16 cellular contexts compared by ENCODE assay signal in the genomic region with DNA sequence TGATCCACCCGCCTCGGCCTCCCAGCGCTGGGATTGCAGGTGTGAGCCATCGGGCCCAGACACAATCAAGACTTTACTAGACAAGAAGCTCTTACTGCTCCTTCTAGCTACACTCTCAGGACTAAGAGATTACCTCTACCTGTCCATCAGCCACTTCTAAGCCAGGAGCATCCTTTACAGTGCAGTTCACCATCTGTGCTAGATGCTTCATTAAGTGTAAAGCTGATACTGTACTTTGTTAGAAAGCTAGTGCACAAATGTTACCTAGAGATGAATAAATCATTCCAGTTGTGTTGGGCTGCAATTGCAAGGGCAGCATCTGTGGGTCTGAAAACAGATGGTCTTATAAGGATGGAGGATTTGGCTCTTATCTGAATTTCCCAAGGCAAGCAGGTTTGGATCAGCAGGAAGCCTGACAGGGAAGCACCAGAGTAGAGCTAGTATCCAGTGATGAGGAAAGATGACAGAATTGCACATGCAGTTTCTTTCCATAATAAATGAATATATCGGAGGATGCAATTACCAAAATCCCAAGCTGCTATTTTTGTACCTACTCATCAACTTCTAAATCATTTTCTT. TPM values are rescaled to one million over a fixed set of nuclear protein-coding genes. Genes with fewer than 3 reads are reported as not detected.
A peak's percentile ranks its signal among the peaks of the same experiment; 100 is the strongest.
DNase-seq lines count a peak whose midpoint lies in the region; ATAC-seq and TF ChIP-seq lines count a peak whose summit lies in the region.
"Had no signal": no experiment of that assay in that cellular context is flagged by ENCODE, and none has a peak within 500 bp of the region (broad histone marks: within the 10 kb centered on the region; RNA-seq: fewer than 3 reads in every experiment).

No MANE protein-coding gene starts in this region.

- H3K4me3 ChIP-seq in SK-N-SH (ENCODE audit: low read depth in 2 of 2, low read length in 1 of 2) (no peak overlapping the region), neuronal stem cell (ENCODE audit: low read length in 2 of 2) (no peak overlapping the region), left lung (no peak overlapping the region)
- H3K4me3 ChIP-seq: Peyer's patch had no signal

- no peaks in the 10 kb centered on the region for H3K27me3 ChIP-seq in SK-N-SH (ENCODE audit: insufficient read depth)
- H3K27me3 ChIP-seq in neuronal stem cell (ENCODE audit: control insufficient read depth in 3 of 3, insufficient read depth in 3 of 3, low read depth in 1 of 3, low read length in 3 of 3), result no peaks in the 10 kb centered on the region
- H3K27me3 ChIP-seq in left lung, result no peaks in the 10 kb centered on the region
- H3K27me3 ChIP-seq: Peyer's patch had no signal

- H2BK5ac ChIP-seq in neuronal stem cell (ENCODE audit: low read length), result no peak overlapping the region

- H3K9me3 ChIP-seq in SK-N-SH, result no peaks in the 10 kb centered on the region
- H3K9me3 ChIP-seq in neuronal stem cell (replicated peaks in 1 of 2; ENCODE audit: control insufficient read depth in 2 of 2, insufficient read depth in 1 of 2, low read depth in 1 of 2, low read length in 2 of 2), result no peaks in the 10 kb centered on the region
- H3K9me3 ChIP-seq in left lung, result no peaks in the 10 kb centered on the region
- H3K9me3 ChIP-seq: Peyer's patch had no signal

- H3K4me1 ChIP-seq in SK-N-SH (ENCODE audit: control insufficient read depth in 1 of 2, insufficient read depth in 2 of 2, low read depth in 1 of 2, low read length in 1 of 2), result peaks cover 14 to 21% of the 10 kb centered on the region in 2 experiments; a peak in 3 of 4 replicates
- peaks cover 5 to 17% of the 10 kb centered on the region in 2 donors for H3K4me1 ChIP-seq in neuronal stem cell (ENCODE audit: control insufficient read depth in 2 of 2, insufficient read depth in 1 of 2, low read depth in 1 of 2, low read length in 2 of 2)
- peaks cover 0 to 36% of the 10 kb centered on the region in 2 donors for H3K4me1 ChIP-seq in left lung
- H3K4me1 ChIP-seq: Peyer's patch had no signal

- no peak overlapping the region for H4K8ac ChIP-seq in neuronal stem cell (ENCODE audit: low read depth, low read length)

- no peaks in the 10 kb centered on the region for H3K36me3 ChIP-seq in SK-N-SH (replicated peaks in 1 of 2; ENCODE audit: control insufficient read depth in 1 of 2, insufficient read depth in 2 of 2, low read length in 1 of 2)
- no peaks in the 10 kb centered on the region for H3K36me3 ChIP-seq in neuronal stem cell (replicated peaks in 1 of 2; ENCODE audit: control insufficient read depth in 2 of 2, insufficient read depth in 2 of 2, low read length in 2 of 2)
- no peaks in the 10 kb centered on the region for H3K36me3 ChIP-seq in left lung
- H3K36me3 ChIP-seq: Peyer's patch had no signal

- TF ChIP-seq CTCF in SK-N-SH (IDR thresholded peaks at IDR 0.05), result no peak
- TF ChIP-seq CTCF in brain (conservative IDR thresholded peaks at IDR 0.05), result no peak
- no peak for TF ChIP-seq CTCF in left lung (IDR thresholded peaks at IDR 0.05)

- H4K91ac ChIP-seq in neuronal stem cell (ENCODE audit: low read depth, low read length, poor library complexity), result no peak overlapping the region

- no peak overlapping the region for H2AK5ac ChIP-seq in neuronal stem cell (ENCODE audit: low read depth, low read length)

- CTCF ChIA-PET in SK-N-SH (lab: Yijun Ruan, JAX), result interaction anchor here (0.8 to 2.0 kb wide), 4 partner anchors 11 to 121 kb away, joined by 3 to 5 read pairs (median 3); no protein-coding TSS in a partner anchor

- peaks cover 2% of the 10 kb centered on the region for H3K79me1 ChIP-seq in neuronal stem cell (ENCODE audit: low read depth, low read length)

- no peak overlapping the region for H2BK15ac ChIP-seq in neuronal stem cell (ENCODE audit: low read length)

- no peak for TF ChIP-seq RAD21 in SK-N-SH (IDR thresholded peaks at IDR 0.05; ENCODE audit: low read length)

- H4K20me1 ChIP-seq in SK-N-SH (ENCODE audit: insufficient read depth), result no peaks in the 10 kb centered on the region

- DNase-seq in SK-N-SH, result peak; percentile 50
- peak; percentile 98 for DNase-seq in NCI-H2171 treated with DMSO at 0.1 percent for 48 hours (lab: John Stamatoyannopoulos, UW)
- DNase-seq in neuronal stem cell (ENCODE audit: low spot score), result no peak
- DNase-seq in left lung, result no peak
- DNase-seq: DMS53, Kasumi-1, NCI-H1417, NCI-H2029 treated with DMSO at 0.1 percent for 48 hours, NCI-H226, Peyer's patch, Right ventricle myocardium superior had no signal

- H3K27ac ChIP-seq in SK-N-SH (ENCODE audit: low read depth in 2 of 2, low read length in 1 of 2), result peak overlapping the region in 1 of 2 experiments; percentile 61; a peak in 2 of 4 replicates
- peak overlapping the region; percentile 8 for H3K27ac ChIP-seq in neuronal stem cell (replicated peaks; ENCODE audit: low read length)
- no peak overlapping the region for H3K27ac ChIP-seq in left lung
- H3K27ac ChIP-seq: 22Rv1, Peyer's patch had no signal

- no peaks in the 10 kb centered on the region for H3K9me2 ChIP-seq in SK-N-SH

- no peaks in the 10 kb centered on the region for H3K9me3 Mint-ChIP-seq in brain

- no peak overlapping the region for H2BK12ac ChIP-seq in neuronal stem cell (ENCODE audit: low read length)

- 88% methylated on average over 5 of the region's 5 CpGs for WGBS in SK-N-SH (ENCODE audit: low lambda C conversion rate)
- WGBS in neuronal stem cell (ENCODE audit: extremely low coverage in 2 of 2, insufficient read length in 2 of 2, insufficient replicate concordance in 1 of 2), 2 donors, result no CpG with 5 or more reads among the region's 5 CpGs

- peak in 1 of 2 experiments; percentile 52; a peak in 1 of 4 replicates for TF ChIP-seq EP300 in SK-N-SH (IDR thresholded peaks at IDR 0.05; ENCODE audit: borderline replicate concordance in 1 of 2, low read depth in 1 of 2, low read length in 1 of 2)

- H3K18ac ChIP-seq in neuronal stem cell (ENCODE audit: low read length), result no peak overlapping the region

- no peak overlapping the region for H3K4me2 ChIP-seq in SK-N-SH
- no peak overlapping the region for H3K4me2 ChIP-seq in neuronal stem cell (ENCODE audit: insufficient read depth, low read length, poor library complexity, severe bottlenecking)

- peaks cover 7% of the 10 kb centered on the region for H3F3A ChIP-seq in SK-N-SH (replicated peaks; ENCODE audit: insufficient read depth)

- H3K14ac ChIP-seq in neuronal stem cell (ENCODE audit: low read length), result no peak overlapping the region

- H2BK120ac ChIP-seq in neuronal stem cell (ENCODE audit: low read depth, low read length), result no peak overlapping the region

- no peaks in the 10 kb centered on the region for H3K27me3 Mint-ChIP-seq in brain

- no peak overlapping the region for H3K23ac ChIP-seq in neuronal stem cell (ENCODE audit: low read depth, low read length, poor library complexity)

- no peak for ATAC-seq in SK-N-SH treated with all-trans-retinoic acid at 6 μM for 48 hours
- ATAC-seq in HG02642 (IDR thresholded peaks at IDR 0.05; ENCODE audit: poor library complexity, unreplicated experiment), result no peak
- ATAC-seq in left lung, result no peak
- ATAC-seq in HG02884 (IDR thresholded peaks at IDR 0.05; ENCODE audit: unreplicated experiment), result no peak

- no peak overlapping the region for H3K9ac ChIP-seq in SK-N-SH
- H3K9ac ChIP-seq in neuronal stem cell (ENCODE audit: low read depth, low read length, poor library complexity), result no peak overlapping the region

- H3K4me3 Mint-ChIP-seq in brain, result no peak overlapping the region

- H3K4ac ChIP-seq in neuronal stem cell (ENCODE audit: low read length), result no peak overlapping the region

- H3K36me3 Mint-ChIP-seq in brain, result peaks cover 31% of the 10 kb centered on the region

- H3K27ac Mint-ChIP-seq in brain, result peak overlapping the region in 3 of 5 experiments; percentile 22 to 68 (median 43)

- peaks cover 4% of the 10 kb centered on the region; the same call in 1 of the 2 replicates for H3K79me2 ChIP-seq in SK-N-SH (ENCODE audit: insufficient read depth)

- H2AFZ ChIP-seq in SK-N-SH (ENCODE audit: low read depth) (no peak overlapping the region), neuronal stem cell (ENCODE audit: low read length) (no peak overlapping the region)

- POLR2A ChIA-PET in SK-N-SH (lab: Yijun Ruan, JAX), result interaction anchor here (1.0 kb wide), 1 partner anchor 59 kb away, joined by 3 read pairs; a partner anchor contains a TSS

- H3K4me1 Mint-ChIP-seq in brain, result peaks cover 25% of the 10 kb centered on the region

- intact Hi-C loops in left lung (cut with DNase I), result no loop called here

TF ChIP-seq in SK-N-SH, 30 proteins besides CTCF, POLR2A, EP300 and RAD21:
- peak; percentile 61; the same call in 1 of the 2 replicates for TF ChIP-seq RCOR1 (IDR thresholded peaks at IDR 0.05; ENCODE audit: low read length)
- no peak for TF ChIP-seq CHD2 (IDR thresholded peaks at IDR 0.05; ENCODE audit: low read length, partially characterized antibody)
- TF ChIP-seq GATA2 (CRISPR knock-in tag; IDR thresholded peaks at IDR 0.05), result peak; percentile 79
- TF ChIP-seq MXI1 (IDR thresholded peaks at IDR 0.05; ENCODE audit: low read depth, low read length), result peak; percentile 85

TF ChIP-seq in SK-N-SH treated with all-trans-retinoic acid at 6 μM for 48 hours, 23 proteins besides CTCF, POLR2A, EP300 and RAD21:
- no peak for TF ChIP-seq ZFP3 (CRISPR knock-in tag; IDR thresholded peaks at IDR 0.05)
TF ChIP-seq in SK-N-SH treated with all-trans-retinoic acid at 6 μM for 48 hours: peak in this region for 0.

RNA-seq across cellular contexts. Expression of a gene that starts 58.3 kb away (rescaled TPM):
- polyA plus RNA-seq in SK-N-SH (2012; rRNA removed) (17.8 and 18.2 TPM in 2 replicates), brain (ENCODE audit: insufficient read depth, low read depth, low replicate concordance) (86.6 TPM)
- polyA plus RNA-seq in SK-N-SH (2012; cell fraction: cytosol; rRNA removed), result 9.7 and 12.9 TPM in 2 replicates
- 25.9 and 33.5 TPM in 2 replicates for polyA plus RNA-seq in SK-N-SH (2012; cell fraction: nucleus; rRNA removed)
- 23.1 TPM for polyA plus RNA-seq in neuronal stem cell (2013, experiment 1 of 2)
- polyA plus RNA-seq in neuronal stem cell (2013, experiment 2 of 2), result 24.7 TPM
- total RNA-seq in left lung, result 10 to 100 TPM; 28.2 to 35.6 TPM

Comparison
In these comparisons a context has a peak if more than half of its experiments do, and no peak if none do; other contexts are left out.
1. DNase-seq: peak in SK-N-SH (single experiment) and NCI-H2171 treated with DMSO at 0.1 percent for 48 hours (single experiment); none in neuronal stem cell (single experiment) and left lung (0 of 2).